1 cellular context compared by ENCODE assay signal in the genomic region with DNA sequence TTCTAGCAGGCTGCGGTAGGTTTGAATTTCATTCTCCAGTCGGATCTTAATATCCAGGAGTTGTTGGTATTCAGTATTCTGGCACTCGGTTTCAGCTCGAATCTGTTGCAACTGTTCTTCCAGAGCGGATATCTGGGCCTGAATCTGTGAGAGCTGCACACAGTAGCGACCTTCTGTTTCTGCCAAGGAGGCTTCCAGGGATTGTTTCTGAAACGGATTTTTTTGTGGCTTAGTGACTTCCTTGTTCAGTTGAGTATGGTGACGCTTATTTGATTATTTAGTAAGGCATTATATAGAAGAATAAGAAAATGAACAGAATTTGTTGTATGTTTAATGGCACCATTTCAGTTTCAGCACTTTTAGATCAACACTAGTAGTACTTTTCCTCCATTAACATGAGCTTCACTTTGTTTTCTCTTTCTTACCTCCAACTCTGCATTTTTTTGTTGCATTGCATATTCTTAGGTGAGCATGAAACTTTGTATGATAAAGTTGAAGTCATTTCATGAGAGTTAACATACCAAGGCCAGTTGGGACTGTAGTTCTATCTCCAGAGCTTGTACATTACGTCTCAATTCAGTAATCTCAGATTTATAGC.
TF ChIP-seq lines count a peak whose summit lies in the region.

No MANE protein-coding gene starts in this region.

TF ChIP-seq in HCT116, 20 proteins besides CTCF, POLR2A, EP300 and RAD21 (continued from another document):
- TF ChIP-seq REST (IDR thresholded peaks at IDR 0.05; ENCODE audit: low read depth), result no peak
- no peak for TF ChIP-seq ZNF274 (IDR thresholded peaks at IDR 0.05; ENCODE audit: low read depth, low read length)
- no peak for TF ChIP-seq POLR2AphosphoS5 (IDR thresholded peaks at IDR 0.05; ENCODE audit: low read depth, low read length)
- no peak for TF ChIP-seq SP1 (IDR thresholded peaks at IDR 0.05; ENCODE audit: low read depth)
- no peak for TF ChIP-seq JUND (IDR thresholded peaks at IDR 0.05)
- no peak for TF ChIP-seq ZFX (IDR thresholded peaks at IDR 0.05)
- TF ChIP-seq FOSL1 (IDR thresholded peaks at IDR 0.05; ENCODE audit: low read depth), result no peak
- no peak for TF ChIP-seq ATF3 (IDR thresholded peaks at IDR 0.05)
